23 cellular contexts compared by ENCODE assay signal in genomic region chr7:31549621-31550020, GRCh38. TPM values are rescaled to one million over a fixed set of nuclear protein-coding genes. Genes with fewer than 3 reads are reported as not detected.
DNase-seq lines count a peak whose midpoint lies in the region; ATAC-seq and TF ChIP-seq lines count a peak whose summit lies in the region.
"Had no signal": no experiment of that assay in that cellular context is flagged by ENCODE, and none has a peak within 500 bp of the region (broad histone marks: within the 10 kb centered on the region; RNA-seq: fewer than 3 reads in every experiment).

No MANE protein-coding gene starts in this region.

- no peaks in the 10 kb centered on the region for H3F3A ChIP-seq in PC-3 (ENCODE audit: low read length, unreplicated experiment)

- H3K9ac ChIP-seq in PC-3 (ENCODE audit: low read length) = no peak overlapping the region

- H3K36me3 ChIP-seq in PC-3 (ENCODE audit: low read depth, low read length) = no peaks in the 10 kb centered on the region
- H3K36me3 ChIP-seq: BE2C had no signal

- ATAC-seq in PC-3 (peak; percentile 37; the same call in 1 of the 2 replicates), HG02938 (IDR thresholded peaks at IDR 0.05; ENCODE audit: unreplicated experiment) (no peak)
- ATAC-seq: GM23338, HCT116, HepG2 had no signal

- no peaks in the 10 kb centered on the region for H3K9me2 ChIP-seq in PC-3 (replicated peaks; ENCODE audit: low read length)

- H3K27ac Mint-ChIP-seq in mesothelial cell of epicardium = peak overlapping the region; percentile 30
- H3K27ac Mint-ChIP-seq: CD4-positive, CD25-positive, alpha-beta regulatory T cell; GM23338 had no signal

- H3K4me1 Mint-ChIP-seq in mesothelial cell of epicardium = peaks cover 18% of the 10 kb centered on the region
- H3K4me1 Mint-ChIP-seq: CD4-positive, CD25-positive, alpha-beta regulatory T cell had no signal

- H3K79me2 ChIP-seq in PC-3 (ENCODE audit: low read length) = no peaks in the 10 kb centered on the region

- no peak overlapping the region for H3K4me3 ChIP-seq in PC-3 (ENCODE audit: low read length)
- H3K4me3 ChIP-seq: GM23338 had no signal

- peak overlapping the region; percentile 2; the same call in 1 of the 2 replicates for H3K27ac ChIP-seq in PC-3 (ENCODE audit: low read length)
- no peak overlapping the region for H3K27ac ChIP-seq in caudate nucleus (ENCODE audit: low read depth, low read length)

- peak; percentile 25 for DNase-seq in NCI-H748 (lab: John Stamatoyannopoulos, UW; ENCODE audit: unreplicated experiment)
- DNase-seq in NCI-H748 treated with DMSO at 0.1 percent for 48 hours (lab: John Stamatoyannopoulos, UW) = no peak
- peak; percentile 83 for DNase-seq in PC-3
- no peak for DNase-seq in mesothelial cell of epicardium (ENCODE audit: low spot score in 2 of 2, unreplicated experiment in 2 of 2)
- no peak for DNase-seq in NCI-H187 treated with DMSO at 0.1 percent for 48 hours (lab: John Stamatoyannopoulos, UW)
- no peak for DNase-seq in caudate nucleus (lab: John Stamatoyannopoulos, UW)
- DNase-seq: BE2C; CD4-positive, CD25-positive, alpha-beta regulatory T cell; COR-L47; GF-D8; KBM-7; NCI-H1417 treated with DMSO at 0.1 percent for 48 hours; NCI-H1930; NCI-H446; NCI-H82; OCI-M1; RPMI8226; SHP77 treated with DMSO at 0.1 percent for 48 hours had no signal

- H3K9me3 Mint-ChIP-seq in mesothelial cell of epicardium = no peaks in the 10 kb centered on the region
- H3K9me3 Mint-ChIP-seq: GM23338 had no signal

- no TSS peak for BruUV-seq in PC-3 (replicated peaks; lab: Mats Ljungman, UMichigan)

- no peak overlapping the region for H2AFZ ChIP-seq in PC-3 (ENCODE audit: low read length)

- H3K36me3 Mint-ChIP-seq in mesothelial cell of epicardium = no peaks in the 10 kb centered on the region
- H3K36me3 Mint-ChIP-seq: CD4-positive, CD25-positive, alpha-beta regulatory T cell had no signal

- H3K4me3 Mint-ChIP-seq in mesothelial cell of epicardium = no peak overlapping the region
- H3K4me3 Mint-ChIP-seq: CD4-positive, CD25-positive, alpha-beta regulatory T cell; GM23338 had no signal

- H3K27me3 ChIP-seq in PC-3 (ENCODE audit: low read length) = peaks cover 6% of the 10 kb centered on the region
- H3K27me3 ChIP-seq: BE2C had no signal

- no peaks in the 10 kb centered on the region for H3K9me3 ChIP-seq in PC-3 (ENCODE audit: low read length)
- H3K9me3 ChIP-seq: BE2C had no signal

- POLR2A ChIA-PET in PC-3 (lab: Charles Lee; ENCODE audit: unreplicated experiment) = no interaction called here

- CTCF ChIA-PET in PC-3 (lab: Charles Lee) = no interaction called here

- H3K4me1 ChIP-seq in PC-3 (ENCODE audit: insufficient read depth, low read length) = peaks cover 19% of the 10 kb centered on the region
- H3K4me1 ChIP-seq: BE2C had no signal

- peak overlapping the region; percentile 24; the same call in 1 of the 2 replicates for H3K4me2 ChIP-seq in PC-3 (ENCODE audit: low read length)
- H3K4me2 ChIP-seq: GM23338 had no signal

- intact Hi-C loops in PC-3 (cut with micrococcal nuclease) = no loop called here

- no peaks in the 10 kb centered on the region for H3K27me3 Mint-ChIP-seq in mesothelial cell of epicardium (ENCODE audit: low read depth)
- H3K27me3 Mint-ChIP-seq: CD4-positive, CD25-positive, alpha-beta regulatory T cell had no signal

- TF ChIP-seq CTCF in PC-3 (conservative IDR thresholded peaks at IDR 0.05; ENCODE audit: low read depth, low read length) (no peak), mesothelial cell of epicardium (IDR thresholded peaks at IDR 0.05; ENCODE audit: unreplicated experiment) (no peak)

- no peaks in the 10 kb centered on the region for H4K20me1 ChIP-seq in PC-3 (ENCODE audit: low read length)

RNA-seq across cellular contexts. Expression of gene ITPRID1, which starts 35.7 kb away (rescaled TPM):
- total RNA-seq in PC-3 (2014; rRNA removed) (not detected in 2 replicates), mesothelial cell of epicardium (not detected in 3 replicates)
- total RNA-seq: A172; CD4-positive, CD25-positive, alpha-beta regulatory T cell; HepG2 had no signal

Comparison
In these comparisons a context has a peak if more than half of its experiments do, and no peak if none do; other contexts are left out.
1. DNase-seq: peak in NCI-H748 (single experiment) and PC-3 (single experiment); none in NCI-H748 treated with DMSO at 0.1 percent for 48 hours (single experiment), mesothelial cell of epicardium (0 of 2), NCI-H187 treated with DMSO at 0.1 percent for 48 hours (single experiment) and caudate nucleus (0 of 61).